Comparison of ENCODE assay signal across 2 cellular contexts in genomic region chr7:103299660-103300059, GRCh38.
TF ChIP-seq lines count a peak whose summit lies in the region.

No MANE protein-coding gene starts in this region.

TF ChIP-seq in HepG2, 621 proteins besides CTCF, POLR2A, EP300 and RAD21:
- no peak for TF ChIP-seq ARHGAP35 (CRISPR knock-in tag; IDR thresholded peaks at IDR 0.05; ENCODE audit: borderline replicate concordance)
- no peak for TF ChIP-seq LCORL (IDR thresholded peaks at IDR 0.05)
- TF ChIP-seq LCORL (CRISPR knock-in tag; IDR thresholded peaks at IDR 0.05): no peak
- TF ChIP-seq ZNF674 (CRISPR knock-in tag; IDR thresholded peaks at IDR 0.05; ENCODE audit: low read depth): no peak
- no peak for TF ChIP-seq ZNF20 (CRISPR knock-in tag; IDR thresholded peaks at IDR 0.05)
- no peak for TF ChIP-seq RBM39 (IDR thresholded peaks at IDR 0.05; ENCODE audit: low read depth, low read length, poor library complexity, severe bottlenecking)
- TF ChIP-seq CEBPB (IDR thresholded peaks at IDR 0.05; ENCODE audit: borderline replicate concordance, low read depth, low read length): peak; percentile 52; the same call in 1 of the 2 replicates
- no peak for TF ChIP-seq ZBTB7B (CRISPR knock-in tag; IDR thresholded peaks at IDR 0.05)
- TF ChIP-seq HNRNPLL (IDR thresholded peaks at IDR 0.05; ENCODE audit: low read depth, low read length, poor library complexity, severe bottlenecking): no peak
- TF ChIP-seq, protein P1, sequence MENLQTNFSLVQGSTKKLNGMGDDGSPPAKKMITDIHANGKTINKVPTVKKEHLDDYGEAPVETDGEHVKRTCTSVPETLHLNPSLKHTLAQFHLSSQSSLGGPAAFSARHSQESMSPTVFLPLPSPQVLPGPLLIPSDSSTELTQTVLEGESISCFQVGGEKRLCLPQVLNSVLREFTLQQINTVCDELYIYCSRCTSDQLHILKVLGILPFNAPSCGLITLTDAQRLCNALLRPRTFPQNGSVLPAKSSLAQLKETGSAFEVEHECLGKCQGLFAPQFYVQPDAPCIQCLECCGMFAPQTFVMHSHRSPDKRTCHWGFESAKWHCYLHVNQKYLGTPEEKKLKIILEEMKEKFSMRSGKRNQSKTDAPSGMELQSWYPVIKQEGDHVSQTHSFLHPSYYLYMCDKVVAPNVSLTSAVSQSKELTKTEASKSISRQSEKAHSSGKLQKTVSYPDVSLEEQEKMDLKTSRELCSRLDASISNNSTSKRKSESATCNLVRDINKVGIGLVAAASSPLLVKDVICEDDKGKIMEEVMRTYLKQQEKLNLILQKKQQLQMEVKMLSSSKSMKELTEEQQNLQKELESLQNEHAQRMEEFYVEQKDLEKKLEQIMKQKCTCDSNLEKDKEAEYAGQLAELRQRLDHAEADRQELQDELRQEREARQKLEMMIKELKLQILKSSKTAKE (CRISPR knock-in tag; IDR thresholded peaks at IDR 0.05; ENCODE audit: borderline replicate concordance): no peak

TF ChIP-seq in GM12878, 131 proteins besides CTCF, POLR2A, EP300 and RAD21:
- TF ChIP-seq YBX1 (IDR thresholded peaks at IDR 0.05): no peak
